Comparison of ENCODE assay signal across 8 cellular contexts in the genomic region with DNA sequence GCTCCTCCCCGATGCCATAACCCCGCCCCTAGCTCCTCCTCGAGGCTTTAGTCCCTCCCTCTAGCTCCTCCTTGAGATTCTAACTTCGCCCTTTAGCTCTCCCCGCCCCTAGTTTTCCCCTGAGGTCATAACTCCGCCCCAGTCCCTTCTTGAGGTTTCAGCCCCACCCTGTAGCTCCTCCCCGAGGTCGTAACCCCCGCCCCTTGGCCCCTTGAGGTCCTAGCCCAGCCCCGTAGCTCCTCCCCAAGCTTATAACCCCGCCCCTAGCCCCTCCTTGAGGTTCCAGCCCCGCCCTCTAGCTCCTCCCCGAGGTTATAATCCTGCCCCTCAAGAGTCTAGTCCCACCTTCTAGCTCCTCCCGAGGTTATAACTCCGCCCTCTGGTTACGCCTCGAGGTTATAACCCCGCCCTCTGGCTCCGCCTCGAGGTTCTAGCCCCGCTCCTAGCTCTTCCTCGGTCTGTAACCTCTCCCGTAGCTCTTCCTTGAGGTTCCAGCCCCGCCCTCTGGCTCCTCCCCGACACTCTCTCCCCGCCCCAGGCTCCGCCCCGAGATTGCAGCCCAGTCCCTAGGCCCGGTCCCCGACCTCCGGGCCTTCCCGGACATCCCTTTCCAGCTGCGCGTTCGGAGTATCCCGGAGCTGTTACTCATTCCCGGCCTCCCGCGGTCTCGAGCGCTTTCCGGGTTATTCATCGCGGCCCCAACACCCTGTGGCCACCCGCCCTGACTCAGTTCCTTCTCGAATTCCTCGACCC. TPM values are rescaled to one million over a fixed set of nuclear protein-coding genes. Genes with fewer than 3 reads are reported as not detected.
A peak's percentile ranks its signal among the peaks of the same experiment; 100 is the strongest.
DNase-seq lines count a peak whose midpoint lies in the region; ATAC-seq and TF ChIP-seq lines count a peak whose summit lies in the region.

No MANE protein-coding gene starts in this region.

- no peaks in the 10 kb centered on the region for H3K27me3 Mint-ChIP-seq in T-cell

- H3K9me3 ChIP-seq in heart right ventricle (no peaks in the 10 kb centered on the region), upper lobe of left lung (no peaks in the 10 kb centered on the region)

- DNase-seq in GM10266 (ENCODE audit: extremely low spot score) (peak; percentile 95), NCI-H1105 (lab: John Stamatoyannopoulos, UW) (peak; percentile 100), T-cell (peak; percentile 87 to 98 (median 95)), amniotic epithelial cell (ENCODE audit: low read depth) (peak; percentile 99), heart right ventricle (peak; percentile 98 to 99), posterior cingulate gyrus (peak; percentile 92 to 100 (median 96)), upper lobe of left lung (peak; percentile 98 to 99)

- H3K4me1 Mint-ChIP-seq in T-cell, result peaks cover 42 to 50% (median 49%) of the 10 kb centered on the region in 3 donors

- H3K27ac ChIP-seq in heart right ventricle (peak overlapping the region; percentile 64 to 99 (median 91)), upper lobe of left lung (peak overlapping the region; percentile 92 to 98 (median 94))

- no peak for TF ChIP-seq EP300 in upper lobe of left lung (IDR thresholded peaks at IDR 0.05)

- H3K27me3 ChIP-seq in heart right ventricle (no peaks in the 10 kb centered on the region), upper lobe of left lung (no peaks in the 10 kb centered on the region)

- H3K4me3 Mint-ChIP-seq in T-cell, result peak overlapping the region; percentile 82 to 87 (median 84)

- peak overlapping the region; percentile 26 to 78 (median 66) for H3K4me3 ChIP-seq in heart right ventricle
- H3K4me3 ChIP-seq in upper lobe of left lung, result peak overlapping the region; percentile 49 to 75 (median 62)

- peak; percentile 77 to 93 (median 84) for TF ChIP-seq POLR2A in upper lobe of left lung (IDR thresholded peaks at IDR 0.05)

- H3K4me1 ChIP-seq in heart right ventricle, result peaks cover 0 to 83% (median 30%) of the 10 kb centered on the region in 9 donors
- H3K4me1 ChIP-seq in upper lobe of left lung, result peaks cover 19 to 59% (median 33%) of the 10 kb centered on the region in 4 donors

- ATAC-seq in HG02642 (IDR thresholded peaks at IDR 0.05; ENCODE audit: poor library complexity, unreplicated experiment) (peak; percentile 87), T-cell (replicated peaks in 1 of 4) (peak; percentile 82 to 87 (median 85)), heart right ventricle (peak; percentile 90 to 97 (median 93)), upper lobe of left lung (ENCODE audit: low FRiP score in 2 of 2) (peak; percentile 93 to 98)

- H3K9me3 Mint-ChIP-seq in T-cell, result no peaks in the 10 kb centered on the region

- H3K36me3 ChIP-seq in heart right ventricle (peaks cover 0 to 42% (median 0%) of the 10 kb centered on the region in 9 donors), upper lobe of left lung (peaks cover 0 to 33% (median 15%) of the 10 kb centered on the region in 4 donors)

- peaks cover 20% of the 10 kb centered on the region for H3K36me3 Mint-ChIP-seq in T-cell

- TF ChIP-seq CTCF in GM10266 (IDR thresholded peaks at IDR 0.05; ENCODE audit: control insufficient read depth, insufficient read depth, low read depth, missing control alignments) (no peak), heart right ventricle (IDR thresholded peaks at IDR 0.05) (no peak), upper lobe of left lung (IDR thresholded peaks at IDR 0.05) (no peak)

- intact Hi-C loops in heart right ventricle (cut with DNase I) (loop anchor here in 3 of 10 donors (1.0 to 10.0 kb wide), 5 partner anchors 32 to 134 kb away; a partner anchor contains a TSS), posterior cingulate gyrus (cut with DNase I) (loop anchor here (10.0 kb wide), 1 partner anchor 86 kb away; a partner anchor contains a TSS)

- peak overlapping the region; percentile 76 to 79 for H3K27ac Mint-ChIP-seq in T-cell

- CTCF ChIA-PET in T-cell (lab: Charles Lee), result interaction anchor here (0.5 to 1.6 kb wide), 38 partner anchors 9 to 1022 kb away, joined by 3 to 20 read pairs (median 5); a partner anchor contains a TSS

- WGBS in heart right ventricle, 2 donors, result 1% methylated on average over 47 of the region's 47 CpGs
- 0 to 2% methylated on average over 44 to 47 of the region's 47 CpGs for WGBS in upper lobe of left lung, 2 donors

- POLR2A ChIA-PET in T-cell (lab: Charles Lee), result interaction anchor here (0.6 to 1.3 kb wide), 7 partner anchors 57 to 229 kb away, joined by 3 to 5 read pairs (median 4); a partner anchor contains a TSS

RNA-seq across cellular contexts. Expression of a gene that starts 1.4 kb away (rescaled TPM):
- total RNA-seq in T-cell (1 to 10 TPM; 3.0 to 7.7 (median 4.2) TPM), heart right ventricle (10 to 100 TPM in 4 of 10 donors, 1 to 10 TPM in 6; 2.1 to 28.6 (median 7.4) TPM), upper lobe of left lung (100 to 1,000 TPM in 4 of 6 donors, 10 to 100 TPM in 2; 48.4 to 179 (median 104) TPM)
- 10 to 100 TPM in 1 of 2 donors, 1 to 10 TPM in 1; 3.7 to 17.1 TPM for polyA plus RNA-seq in heart right ventricle

RNA-seq across cellular contexts. Expression of a gene that starts 28.9 kb away (rescaled TPM):
- total RNA-seq in T-cell (under 1 TPM; 0.16 to 0.61 (median 0.45) TPM), heart right ventricle (10 to 100 TPM in 1 of 10 donors, 1 to 10 TPM in 9; 3.0 to 12.3 (median 8.4) TPM), upper lobe of left lung (1 to 10 TPM; 6.2 to 9.2 (median 7.8) TPM)
- 1 to 10 TPM; 7.5 to 8.1 TPM for polyA plus RNA-seq in heart right ventricle

RNA-seq across cellular contexts. Expression of a gene that starts 47.3 kb away (rescaled TPM):
- not detected for total RNA-seq in T-cell
- not detected for total RNA-seq in heart right ventricle
- polyA plus RNA-seq in heart right ventricle, result not detected
- total RNA-seq in upper lobe of left lung, result not detected

RNA-seq across cellular contexts. Expression of a gene that starts 49.2 kb away (rescaled TPM):
- total RNA-seq in T-cell, result 10 to 100 TPM; 28.9 to 35.2 (median 34.5) TPM
- total RNA-seq in heart right ventricle, result 10 to 100 TPM; 28.1 to 37.6 (median 32.9) TPM
- 10 to 100 TPM; 43.2 to 94.9 TPM for polyA plus RNA-seq in heart right ventricle
- total RNA-seq in upper lobe of left lung, result 10 to 100 TPM; 10.5 to 37.0 (median 31.4) TPM

RNA-seq across cellular contexts. Expression of a gene that starts 56.7 kb away (rescaled TPM):
- total RNA-seq in T-cell, result 1 to 10 TPM in 4 of 5 donors, under 1 TPM in 1; 0.55 to 1.6 (median 1.2) TPM
- under 1 TPM in 8 of 10 donors, not detected in 2; 0.11 to 0.32 (median 0.22) TPM for total RNA-seq in heart right ventricle
- polyA plus RNA-seq in heart right ventricle, result 1 to 10 TPM in 1 of 2 donors, under 1 TPM in 1; 0.26 to 1.6 TPM
- 1 to 10 TPM in 2 of 6 donors, under 1 TPM in 3, not detected in 1; 0.17 to 2.1 (median 0.30) TPM for total RNA-seq in upper lobe of left lung

Comparison
In these comparisons a context has a peak if more than half of its experiments do, and no peak if none do; other contexts are left out.
1. Peak in every context shown above with its lines: DNase-seq, ATAC-seq, H3K4me3 ChIP-seq and H3K27ac ChIP-seq.